24 cellular contexts compared by ENCODE assay signal in genomic region chr4:133439830-133440229, GRCh38.
DNase-seq lines count a peak whose midpoint lies in the region; ATAC-seq, FAIRE-seq and TF ChIP-seq lines count a peak whose summit lies in the region.
"Had no signal": no experiment of that assay in that cellular context is flagged by ENCODE, and none has a peak within 500 bp of the region (broad histone marks: within the 10 kb centered on the region; RNA-seq: fewer than 3 reads in every experiment).

No MANE protein-coding gene starts in this region.

- no peak for TF ChIP-seq EP300 in HepG2 (IDR thresholded peaks at IDR 0.05; ENCODE audit: low read depth in 2 of 2, low read length in 2 of 2)
- no peak for TF ChIP-seq EP300 in HepG2 (CRISPR knock-in tag; IDR thresholded peaks at IDR 0.05; ENCODE audit: borderline replicate concordance)
- no peak for TF ChIP-seq EP300 in H1 (IDR thresholded peaks at IDR 0.05; ENCODE audit: borderline replicate concordance in 1 of 2, low read depth in 2 of 2, low read length in 2 of 2)

- H3K56ac ChIP-seq in H1 (replicated peaks; ENCODE audit: insufficient read length, low read depth, low read length): no peak overlapping the region

- H3K4me1 ChIP-seq in HepG2 (ENCODE audit: insufficient read depth, low read length): no peaks in the 10 kb centered on the region
- no peaks in the 10 kb centered on the region for H3K4me1 ChIP-seq in right lobe of liver
- H3K4me1 ChIP-seq in H1 (replicated peaks in 1 of 4; ENCODE audit: control insufficient read depth in 3 of 4, insufficient read depth in 4 of 4, low read length in 3 of 4): no peaks in the 10 kb centered on the region
- H3K4me1 ChIP-seq: BLaER1 treated with 17β-estradiol and CSF1 and Interleukin-3, amounts not matched to agents 10 nM and 100 nM; HAP-1 had no signal

- no peak overlapping the region for H3K23ac ChIP-seq in H1 (ENCODE audit: insufficient read length)

- H3K4me3 ChIP-seq in HepG2 (replicated peaks in 1 of 3; ENCODE audit: insufficient read depth in 1 of 3, low read depth in 2 of 3, low read length in 3 of 3) (no peak overlapping the region), right lobe of liver (no peak overlapping the region), H1 (ENCODE audit: extremely low read depth in 1 of 4, insufficient read depth in 2 of 4, low read depth in 3 of 4, low read length in 4 of 4) (no peak overlapping the region)
- H3K4me3 ChIP-seq: BLaER1 treated with 17β-estradiol and CSF1 and Interleukin-3, amounts not matched to agents 10 nM and 100 nM; GM23338; HAP-1 had no signal

- no TSS peak for BruUV-seq in HepG2 (replicated peaks; lab: Mats Ljungman, UMichigan)

- H3K79me2 ChIP-seq in HepG2 (ENCODE audit: insufficient read depth, low read length) (no peaks in the 10 kb centered on the region), H1 (ENCODE audit: control insufficient read depth in 1 of 2, insufficient read depth in 2 of 2, low read length in 2 of 2) (no peaks in the 10 kb centered on the region)

- H2AK5ac ChIP-seq in H1 (ENCODE audit: low read depth, low read length): no peak overlapping the region

- H2BK12ac ChIP-seq in H1 (ENCODE audit: low read depth, low read length): no peak overlapping the region

- in situ Hi-C loops in HepG2 (cut with HindIII; ENCODE audit: extremely low pct_ligation_motif_present, low pct_unique_long_range_greater_than_20kb): no loop called here

- H4K20me1 ChIP-seq in HepG2 (ENCODE audit: insufficient read depth, low read length) (no peaks in the 10 kb centered on the region), H1 (replicated peaks in 1 of 2; ENCODE audit: control insufficient read depth in 1 of 2, insufficient read depth in 2 of 2, low read length in 2 of 2) (no peaks in the 10 kb centered on the region)
- H4K20me1 ChIP-seq: BLaER1 treated with 17β-estradiol and CSF1 and Interleukin-3, amounts not matched to agents 10 nM and 100 nM had no signal

- H4K8ac ChIP-seq in H1 (ENCODE audit: extremely low read depth, insufficient read depth, low read length): no peak overlapping the region

- no peak for TF ChIP-seq POLR2A in HepG2 (IDR thresholded peaks at IDR 0.05; ENCODE audit: insufficient read depth in 1 of 2, low read depth in 2 of 2, low read length in 2 of 2)
- TF ChIP-seq POLR2A in right lobe of liver (IDR thresholded peaks at IDR 0.05): no peak
- TF ChIP-seq POLR2A in H1 (IDR thresholded peaks at IDR 0.05; ENCODE audit: control extremely low read depth in 1 of 2, low read depth in 2 of 2, low read length in 2 of 2): no peak

- H2BK5ac ChIP-seq in H1 (ENCODE audit: low read depth, low read length): no peak overlapping the region

- intact Hi-C loops in HepG2 (cut with micrococcal nuclease; ENCODE audit: unreplicated experiment) (no loop called here), right lobe of liver (cut with DNase I) (no loop called here)

- H3K9me3 ChIP-seq in HepG2 (ENCODE audit: low read length): no peaks in the 10 kb centered on the region
- no peaks in the 10 kb centered on the region for H3K9me3 ChIP-seq in right lobe of liver
- H3K9me3 ChIP-seq in H1 (ENCODE audit: insufficient read depth in 2 of 2, low read depth in 1 of 2, low read length in 1 of 2): no peaks in the 10 kb centered on the region
- H3K9me3 ChIP-seq: BE2C; BLaER1 treated with 17β-estradiol and CSF1 and Interleukin-3, amounts not matched to agents 10 nM and 100 nM; HAP-1 had no signal

- TF ChIP-seq RAD21 in HepG2 (CRISPR knock-in tag; IDR thresholded peaks at IDR 0.05) (no peak), H1 (IDR thresholded peaks at IDR 0.05 in 1 of 2, conservative IDR thresholded peaks at IDR 0.05 in 1 of 2; ENCODE audit: low read depth in 2 of 2, low read length in 2 of 2) (no peak)

- WGBS in HepG2 (ENCODE audit: low lambda C conversion rate): 47% methylated on average over 2 of the region's 2 CpGs
- WGBS in right lobe of liver (ENCODE audit: insufficient coverage, low coverage, low lambda C conversion rate, missing lambda C conversion rate): 100% methylated on average over 2 of the region's 2 CpGs
- whole genome bisulfite sequencing in H1 (ENCODE audit: extremely low coverage in 1 of 2, insufficient coverage in 1 of 2, insufficient read length in 1 of 2, insufficient replicate concordance in 2 of 2, low coverage in 1 of 2, low lambda C conversion rate in 2 of 2, missing lambda C conversion rate in 1 of 2), 2 experiments: 94% methylated on average over 2 of the region's 2 CpGs; no CpG with 5 or more reads in 1 of the 2 experiments

- H2BK20ac ChIP-seq in H1 (ENCODE audit: low read length): no peak overlapping the region

- ATAC-seq in HepG2: no peak
- ATAC-seq in right lobe of liver: no peak
- ATAC-seq in activated CD4-positive, CD25-positive, alpha-beta regulatory T cell treated with anti-CD3 and anti-CD28 coated beads, Interleukin-2, amount 50 U/mL, for 24 hours: no peak
- ATAC-seq: GM23338 had no signal

- H3K4me2 ChIP-seq in HepG2 (ENCODE audit: low read depth, low read length) (no peak overlapping the region), H1 (ENCODE audit: insufficient read depth in 1 of 2, low read depth in 2 of 2, low read length in 2 of 2) (no peak overlapping the region)
- H3K4me2 ChIP-seq: BLaER1 treated with 17β-estradiol and CSF1 and Interleukin-3, amounts not matched to agents 10 nM and 100 nM; GM23338 had no signal

- H2AFZ ChIP-seq in HepG2 (ENCODE audit: low read length) (no peak overlapping the region), H1 (ENCODE audit: low read length) (no peak overlapping the region)

- no peaks in the 10 kb centered on the region for H3K79me1 ChIP-seq in H1 (ENCODE audit: low read depth, low read length)

- H3K36me3 ChIP-seq in HepG2 (replicated peaks in 1 of 2; ENCODE audit: control insufficient read depth in 1 of 2, insufficient read depth in 2 of 2, low read length in 2 of 2) (no peaks in the 10 kb centered on the region), right lobe of liver (no peaks in the 10 kb centered on the region), H1 (ENCODE audit: control insufficient read depth in 2 of 4, insufficient read depth in 4 of 4, low read length in 3 of 4) (no peaks in the 10 kb centered on the region)
- H3K36me3 ChIP-seq: BE2C; BLaER1 treated with 17β-estradiol and CSF1 and Interleukin-3, amounts not matched to agents 10 nM and 100 nM; HAP-1 had no signal

- no peak overlapping the region for H3K18ac ChIP-seq in H1 (ENCODE audit: extremely low read depth, low read length)

- H4K91ac ChIP-seq in H1 (replicated peaks; ENCODE audit: insufficient read length, low read length): no peak overlapping the region

- no peak for DNase-seq in HepG2 (ENCODE audit: low spot score)
- DNase-seq in right lobe of liver: no peak
- DNase-seq in NCI-H226: peak; percentile 7
- DNase-seq in H1 (ENCODE audit: low read depth in 1 of 2, low spot score in 2 of 2): no peak
- no peak for DNase-seq in NCI-H2081 (lab: John Stamatoyannopoulos, UW)
- DNase-seq in NCI-H2227 treated with DMSO at 0.1 percent for 48 hours (lab: John Stamatoyannopoulos, UW): no peak
- DNase-seq: ACHN; AML-193; CD4-positive, alpha-beta T cell; CD8-positive, alpha-beta memory T cell; DMS 273 treated with DMSO at 0.1 percent for 48 hours; DMS79; GF-D8; HFFc6 had no signal

- no peak overlapping the region for H3K27ac ChIP-seq in HepG2 (ENCODE audit: extremely low read length, insufficient read depth, low read length)
- no peak overlapping the region for H3K27ac ChIP-seq in right lobe of liver
- no peak overlapping the region for H3K27ac ChIP-seq in H1 (ENCODE audit: low read depth, low read length)
- H3K27ac ChIP-seq: 22Rv1; BLaER1 treated with 17β-estradiol and CSF1 and Interleukin-3, amounts not matched to agents 10 nM and 100 nM had no signal

- no peak overlapping the region for H3K4ac ChIP-seq in H1 (replicated peaks; ENCODE audit: insufficient read length, low read depth, low read length)

- H3K14ac ChIP-seq in H1 (ENCODE audit: insufficient read length): no peak overlapping the region

- no peak overlapping the region for H4K5ac ChIP-seq in H1 (ENCODE audit: insufficient read length, low read depth, low read length)

- no peak overlapping the region for H2BK120ac ChIP-seq in H1 (replicated peaks; ENCODE audit: low read depth, low read length)

- CTCF ChIA-PET in HepG2 (lab: Yijun Ruan, JAX; ENCODE audit: low intra/inter-chr PET ratio, low total read pairs): no interaction called here
- CTCF ChIA-PET in H1 (lab: Charles Lee; ENCODE audit: partially characterized antibody): no interaction called here

- POLR2A ChIA-PET in HepG2 (lab: Yijun Ruan, JAX) (no interaction called here), H1 (lab: Charles Lee; ENCODE audit: partially characterized antibody) (no interaction called here)

- H3K23me2 ChIP-seq in H1 (ENCODE audit: low read depth, low read length): no peaks in the 10 kb centered on the region

- H3K27me3 ChIP-seq in HepG2 (ENCODE audit: control insufficient read depth in 1 of 2, insufficient read depth in 2 of 2, low read length in 2 of 2) (no peaks in the 10 kb centered on the region), right lobe of liver (no peaks in the 10 kb centered on the region), H1 (replicated peaks in 1 of 4; ENCODE audit: control insufficient read depth in 3 of 4, extremely low read depth in 1 of 4, insufficient read depth in 3 of 4, low read length in 3 of 4) (no peaks in the 10 kb centered on the region)
- H3K27me3 ChIP-seq: BE2C; BLaER1 treated with 17β-estradiol and CSF1 and Interleukin-3, amounts not matched to agents 10 nM and 100 nM had no signal

- H3K9ac ChIP-seq in HepG2 (ENCODE audit: insufficient read depth, low read depth, low read length) (no peak overlapping the region), H1 (replicated peaks in 1 of 4; ENCODE audit: extremely low read depth in 1 of 4, low read depth in 3 of 4, low read length in 3 of 4) (no peak overlapping the region)
- H3K9ac ChIP-seq: BLaER1 treated with 17β-estradiol and CSF1 and Interleukin-3, amounts not matched to agents 10 nM and 100 nM had no signal

- no peak for FAIRE-seq in HepG2 (lab: Jason Lieb, UNC)
- FAIRE-seq in H1 (lab: Jason Lieb, UNC): no peak
- FAIRE-seq: D721Med, GM12891, GM18507, H54 had no signal

- no peak overlapping the region for H2BK15ac ChIP-seq in H1 (ENCODE audit: low read length)

- TF ChIP-seq CTCF in HepG2 (CRISPR knock-in tag; IDR thresholded peaks at IDR 0.05) (no peak), right lobe of liver (IDR thresholded peaks at IDR 0.05) (no peak), H1 (IDR thresholded peaks at IDR 0.05; ENCODE audit: control extremely low read depth in 1 of 3, insufficient read depth in 1 of 3, low read depth in 1 of 3, low read length in 3 of 3) (no peak)

TF ChIP-seq in HepG2, 621 proteins besides CTCF, POLR2A, EP300 and RAD21 (continues in another document):
- TF ChIP-seq MAFF (IDR thresholded peaks at IDR 0.05; ENCODE audit: low read depth, low read length) (peak; percentile 85), MTA3 (CRISPR knock-in tag; IDR thresholded peaks at IDR 0.05) (no peak), TAF1 (CRISPR knock-in tag; IDR thresholded peaks at IDR 0.05) (no peak)

TF ChIP-seq in H1, 55 proteins besides CTCF, POLR2A, EP300 and RAD21 (continues in another document):
- TF ChIP-seq ATF3 (IDR thresholded peaks at IDR 0.05; ENCODE audit: insufficient read depth, low read depth, low read length): no peak
- TF ChIP-seq MAFK (IDR thresholded peaks at IDR 0.05; ENCODE audit: low read depth, low read length): peak; percentile 24; the same call in 1 of the 2 replicates

Comparison
In these comparisons a context has a peak if more than half of its experiments do, and no peak if none do; other contexts are left out.
1. Of the 41 proteins assayed by ChIP-seq in both HepG2 and H1: peak only in HepG2: none; only in H1: none; in both: MAFK; in neither: 40.